ENCODE assay signal across 1 cellular context in genomic region chr12:32679091-32679909, GRCh38.
TF ChIP-seq lines count a peak whose summit lies in the region.

Gene DNM1L (plus strand): TSS chr12:32679301. CDS start chr12:32679364, 63 bp downstream.

TF ChIP-seq in K562, 482 proteins besides CTCF, POLR2A, EP300 and RAD21 (continued from another document and continues in another):
- peak; percentile 57 for TF ChIP-seq HNRNPLL (IDR thresholded peaks at IDR 0.05; ENCODE audit: low read depth, low read length, poor library complexity, severe bottlenecking)
- peak in 1 of 2 experiments; percentile 27; a peak in 1 of 4 replicates for TF ChIP-seq FOXK2 (conservative IDR thresholded peaks at IDR 0.05 in 1 of 2, IDR thresholded peaks at IDR 0.05 in 1 of 2; ENCODE audit: low read depth in 2 of 2)
- TF ChIP-seq SMAD4 (CRISPR knock-in tag; conservative IDR thresholded peaks at IDR 0.05) = 0 out of 2 replicates have a peak, but pooled peaks have one; percentile 45
- peak; percentile 68 for TF ChIP-seq ZNF395 (CRISPR knock-in tag; IDR thresholded peaks at IDR 0.05)
- peak; percentile 94; the same call in 1 of the 2 replicates for TF ChIP-seq ZNF282 (CRISPR knock-in tag; IDR thresholded peaks at IDR 0.05)
- no peak for TF ChIP-seq ZNF121 (CRISPR knock-in tag; conservative IDR thresholded peaks at IDR 0.05)
- TF ChIP-seq ZBTB33 (CRISPR knock-in tag; IDR thresholded peaks at IDR 0.05) = no peak
- no peak for TF ChIP-seq SMAD2 (IDR thresholded peaks at IDR 0.05; ENCODE audit: low read depth, low read length)
- no peak for TF ChIP-seq ZNF3 (CRISPR knock-in tag; IDR thresholded peaks at IDR 0.05)
- TF ChIP-seq SIX5 (IDR thresholded peaks at IDR 0.05; ENCODE audit: borderline replicate concordance in 1 of 2, insufficient read depth in 1 of 2, low read depth in 1 of 2, low read length in 2 of 2) = peak; percentile 90 to 92
- TF ChIP-seq YY1 (IDR thresholded peaks at IDR 0.05; ENCODE audit: borderline replicate concordance in 1 of 3, control insufficient read depth in 1 of 3, extremely low read depth in 1 of 3, insufficient read depth in 3 of 3, insufficient read length in 1 of 3, insufficient replicate concordance in 2 of 3, low read depth in 1 of 3, low read length in 2 of 3) = peak; percentile 38 to 89 (median 85)
- TF ChIP-seq NBN (IDR thresholded peaks at IDR 0.05; ENCODE audit: low read depth) = no peak
- no peak for TF ChIP-seq TARDBP (IDR thresholded peaks at IDR 0.05)
- TF ChIP-seq MYC (IDR thresholded peaks at IDR 0.05; ENCODE audit: low read depth, low read length) = peak; percentile 50; the same call in 1 of the 2 replicates
- no peak for TF ChIP-seq MYC (CRISPR knock-in tag; IDR thresholded peaks at IDR 0.05; ENCODE audit: borderline replicate concordance, low read depth)
- TF ChIP-seq ZNF24 (IDR thresholded peaks at IDR 0.05) = no peak
- no peak for TF ChIP-seq TCFL5 (CRISPR knock-in tag; conservative IDR thresholded peaks at IDR 0.05)
- TF ChIP-seq ZNF512 (tag; IDR thresholded peaks at IDR 0.05) = no peak
- TF ChIP-seq MEIS2 (IDR thresholded peaks at IDR 0.05; ENCODE audit: partially characterized antibody) = no peak
- TF ChIP-seq DPF2 (IDR thresholded peaks at IDR 0.05) = no peak
- TF ChIP-seq FOXK1 (CRISPR knock-in tag; IDR thresholded peaks at IDR 0.05; ENCODE audit: borderline replicate concordance) = no peak
- no peak for TF ChIP-seq ZNF347 (CRISPR knock-in tag; IDR thresholded peaks at IDR 0.05; ENCODE audit: low read depth)
- TF ChIP-seq UBTF (IDR thresholded peaks at IDR 0.05; ENCODE audit: borderline replicate concordance in 1 of 2, low read depth in 2 of 2, low read length in 2 of 2) = peak; percentile 92 to 96
- no peak for TF ChIP-seq ZNF507 (tag; conservative IDR thresholded peaks at IDR 0.05)
- TF ChIP-seq REST (CRISPR knock-in tag; IDR thresholded peaks at IDR 0.05; ENCODE audit: low read depth) = 0 out of 2 replicates have a peak, but pooled peaks have one; percentile 20
- TF ChIP-seq KAT2B (IDR thresholded peaks at IDR 0.05; ENCODE audit: low read depth, low read length) = no peak
- TF ChIP-seq ZBTB34 (CRISPR knock-in tag; IDR thresholded peaks at IDR 0.05) = no peak
- no peak for TF ChIP-seq TCF15 (CRISPR knock-in tag; IDR thresholded peaks at IDR 0.05)
- peak; percentile 90; the same call in 1 of the 2 replicates for TF ChIP-seq CTBP1 (IDR thresholded peaks at IDR 0.05; ENCODE audit: borderline replicate concordance)
- TF ChIP-seq THRB (CRISPR knock-in tag; conservative IDR thresholded peaks at IDR 0.05) = no peak
- TF ChIP-seq MTF1 (CRISPR knock-in tag; IDR thresholded peaks at IDR 0.05; ENCODE audit: borderline replicate concordance) = no peak
- TF ChIP-seq ETV6 (IDR thresholded peaks at IDR 0.05; ENCODE audit: borderline replicate concordance in 1 of 2, low read depth in 2 of 2, low read length in 1 of 2) = no peak
- no peak for TF ChIP-seq ETV6 (CRISPR knock-in tag; IDR thresholded peaks at IDR 0.05; ENCODE audit: borderline replicate concordance)
- no peak for TF ChIP-seq ZNF655 (CRISPR knock-in tag; IDR thresholded peaks at IDR 0.05)
- TF ChIP-seq IFI16 (CRISPR knock-in tag; IDR thresholded peaks at IDR 0.05) = no peak
- no peak for TF ChIP-seq ZNF41 (CRISPR knock-in tag; conservative IDR thresholded peaks at IDR 0.05)
- no peak for TF ChIP-seq FOXJ2 (tag; IDR thresholded peaks at IDR 0.05)
- no peak for TF ChIP-seq SREBF2 (CRISPR knock-in tag; IDR thresholded peaks at IDR 0.05)
- no peak for TF ChIP-seq ZBTB8A (IDR thresholded peaks at IDR 0.05; ENCODE audit: partially characterized antibody)
- no peak for TF ChIP-seq KDM1A (IDR thresholded peaks at IDR 0.05)
- 0 out of 4 replicates have a peak, but pooled peaks have one; percentile 8 to 27 for TF ChIP-seq TEAD1 (CRISPR knock-in tag; IDR thresholded peaks at IDR 0.05)
- no peak for TF ChIP-seq HLTF (IDR thresholded peaks at IDR 0.05)
- TF ChIP-seq CHD1 (IDR thresholded peaks at IDR 0.05; ENCODE audit: low read length) = peak; percentile 91
- TF ChIP-seq USF1 (CRISPR knock-in tag; IDR thresholded peaks at IDR 0.05) = peak; percentile 66
- no peak for TF ChIP-seq KLF6 (CRISPR knock-in tag; IDR thresholded peaks at IDR 0.05; ENCODE audit: borderline replicate concordance)
